1 cellular context compared by ENCODE assay signal in genomic region chr4:180827193-180827592, GRCh38.
TF ChIP-seq lines count a peak whose summit lies in the region.

No MANE protein-coding gene starts in this region.

TF ChIP-seq in SK-N-SH, 30 proteins besides CTCF, POLR2A, EP300 and RAD21 (continued from another document):
- TF ChIP-seq IRF3 (IDR thresholded peaks at IDR 0.05; ENCODE audit: low read depth, low read length) (no peak), TAF1 (IDR thresholded peaks at IDR 0.05; ENCODE audit: borderline replicate concordance, low read depth, low read length) (no peak), SIN3A (IDR thresholded peaks at IDR 0.05; ENCODE audit: borderline replicate concordance, low read depth, low read length) (no peak), PBX3 (IDR thresholded peaks at IDR 0.05) (no peak)
